Comparison of ENCODE assay signal across 8 cellular contexts in genomic region chr1:84478876-84479868, GRCh38. TPM values are rescaled to one million over a fixed set of nuclear protein-coding genes. Genes with fewer than 3 reads are reported as not detected.
DNase-seq lines count a peak whose midpoint lies in the region; ATAC-seq and TF ChIP-seq lines count a peak whose summit lies in the region.

Gene RPF1, plus strand, starts transcription at chr1:84479266. Its CDS starts 16 bp downstream, at chr1:84479282.

- peak within 1 kb of the TSS; percentile 92 for H3K4me3 Mint-ChIP-seq in activated CD4-positive, alpha-beta T cell treated with anti-CD3 and anti-CD28 coated beads for 36 hours

- peak within 1 kb of the TSS; percentile 87 for H3K4me3 ChIP-seq in choroid plexus epithelial cell (ENCODE audit: low read depth, low read length)

- DNase-seq in AML-193 (lab: John Stamatoyannopoulos, UW) (peak; percentile 78), NCI-H446 (lab: John Stamatoyannopoulos, UW) (peak; percentile 79 to 87), choroid plexus epithelial cell (ENCODE audit: low read depth) (peak; percentile 78), kidney tubule cell (ENCODE audit: low spot score) (peak; percentile 86)
- peak; percentile 86 for DNase-seq in activated CD4-positive, alpha-beta T cell treated with anti-CD3 and anti-CD28 coated beads for 36 hours
- peak; percentile 25 to 46 for DNase-seq in stimulated activated CD4-positive, alpha-beta T cell treated with anti-CD3 and anti-CD28 coated beads, Interleukin-1b, Interleukin-23, amount 100 ng/mL, for 1 hour (ENCODE audit: low read depth in 2 of 2)

- intact Hi-C loops in activated CD4-positive, alpha-beta T cell treated with anti-CD3 and anti-CD28 coated beads for 36 hours (cut with DNase I, micrococcal nuclease) = loop anchor here (1.0 to 2.0 kb wide), 9 partner anchors 27 to 338 kb away; partner anchors contain the start of genes GNG5 (in 2 of the 2), SPATA1 (in 2 of the 2), CTBS (in 1 of the 2) and SSX2IP (in 1 of the 2)

- H3K27ac Mint-ChIP-seq in activated CD4-positive, alpha-beta T cell treated with anti-CD3 and anti-CD28 coated beads for 36 hours = peak within 1 kb of the TSS; percentile 98

- peaks cover 17% of the 10 kb centered on the region for H3K27me3 Mint-ChIP-seq in activated CD4-positive, alpha-beta T cell treated with anti-CD3 and anti-CD28 coated beads for 36 hours

- CTCF ChIA-PET in activated CD4-positive, alpha-beta T cell treated with anti-CD3 and anti-CD28 coated beads for 36 hours (lab: Charles Lee) = interaction anchor here (0.6 to 2.6 kb wide), 15 partner anchors 11 to 776 kb away, joined by 3 to 11 read pairs (median 4); partner anchors contain the start of genes CTBS, GNG5 and SPATA1

- peaks cover 40% of the 10 kb centered on the region for H3K4me1 Mint-ChIP-seq in activated CD4-positive, alpha-beta T cell treated with anti-CD3 and anti-CD28 coated beads for 36 hours

- H3K9me3 Mint-ChIP-seq in activated CD4-positive, alpha-beta T cell treated with anti-CD3 and anti-CD28 coated beads for 36 hours (ENCODE audit: low read depth) = peaks cover 8% of the 10 kb centered on the region

- ATAC-seq in GM19035 (IDR thresholded peaks at IDR 0.05; ENCODE audit: unreplicated experiment) = peak; percentile 98
- ATAC-seq in HG03354 (IDR thresholded peaks at IDR 0.05; ENCODE audit: poor library complexity, severe bottlenecking, unreplicated experiment) = peak; percentile 99
- peak; percentile 92 for ATAC-seq in activated CD4-positive, alpha-beta T cell treated with anti-CD3 and anti-CD28 coated beads for 36 hours

- no peak for TF ChIP-seq CTCF in choroid plexus epithelial cell (conservative IDR thresholded peaks at IDR 0.05; ENCODE audit: low read depth, low read length)

- POLR2A ChIA-PET in activated CD4-positive, alpha-beta T cell treated with anti-CD3 and anti-CD28 coated beads for 36 hours (lab: Charles Lee) = no interaction called here

- peaks cover 30% of the 10 kb centered on the region for H3K36me3 Mint-ChIP-seq in activated CD4-positive, alpha-beta T cell treated with anti-CD3 and anti-CD28 coated beads for 36 hours (ENCODE audit: low read depth)

RNA-seq across cellular contexts. Expression of gene RPF1, which starts in this region (rescaled TPM):
- total RNA-seq in activated CD4-positive, alpha-beta T cell treated with anti-CD3 and anti-CD28 coated beads for 36 hours = 10 to 100 TPM; 59.1 to 70.2 TPM

Comparison
In these comparisons a context has a peak if more than half of its experiments do, and no peak if none do; other contexts are left out.
1. Peak in every context shown above with its lines: DNase-seq, ATAC-seq and H3K4me3 ChIP-seq.
2. DNase-seq: peak in every context shown above with its lines; median percentile 86 in activated CD4-positive, alpha-beta T cell treated with anti-CD3 and anti-CD28 coated beads for 36 hours; 86 in kidney tubule cell; 83 in NCI-H446; 78 in AML-193; 78 in choroid plexus epithelial cell; 36 in stimulated activated CD4-positive, alpha-beta T cell treated with anti-CD3 and anti-CD28 coated beads, Interleukin-1b, Interleukin-23, amount 100 ng/mL, for 1 hour.